Comparison of ENCODE assay signal across 18 cellular contexts in the genomic region with DNA sequence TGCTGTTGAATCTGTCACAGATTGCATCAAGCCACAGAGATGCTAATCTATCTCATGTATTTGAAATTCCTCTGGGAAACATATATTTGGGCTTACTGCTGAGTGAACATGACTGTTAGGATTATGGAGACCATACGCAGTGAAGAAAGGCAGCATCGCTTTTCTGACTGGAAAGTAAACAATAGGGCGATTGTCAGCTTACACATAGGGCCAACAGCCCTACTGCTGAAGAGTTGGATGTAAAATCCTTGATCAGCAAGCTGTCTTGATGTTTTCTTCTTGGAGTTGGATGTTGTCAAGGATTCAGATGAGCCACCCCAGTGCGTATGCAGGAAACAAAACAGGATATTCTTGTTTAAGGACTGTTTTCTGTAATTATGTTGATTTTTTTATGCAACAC.
DNase-seq lines count a peak whose midpoint lies in the region; ATAC-seq and TF ChIP-seq lines count a peak whose summit lies in the region.
"Had no signal": no experiment of that assay in that cellular context is flagged by ENCODE, and none has a peak within 500 bp of the region (broad histone marks: within the 10 kb centered on the region; RNA-seq: fewer than 3 reads in every experiment).

No MANE protein-coding gene starts in this region.

- H3K27me3 ChIP-seq in left ventricle myocardium inferior (ENCODE audit: low read depth) (no peaks in the 10 kb centered on the region), right atrium auricular region (no peaks in the 10 kb centered on the region), mesenchymal stem cell (ENCODE audit: control insufficient read depth in 1 of 2, insufficient read depth in 1 of 2, low read length in 2 of 2) (no peaks in the 10 kb centered on the region), upper lobe of left lung (no peaks in the 10 kb centered on the region), prostate gland (replicated peaks; ENCODE audit: insufficient read depth) (no peaks in the 10 kb centered on the region)
- H3K27me3 ChIP-seq: ascending aorta had no signal

- no peak overlapping the region for H3K9ac ChIP-seq in mesenchymal stem cell (ENCODE audit: low read length)

- WGBS in mesenchymal stem cell, result under 1% methylated on average over 4 of the region's 4 CpGs
- WGBS in upper lobe of left lung, 2 donors, result 60 to 71% methylated on average over 4 of the region's 4 CpGs
- WGBS in prostate gland, result 62% methylated on average over 4 of the region's 4 CpGs

- H3K36me3 ChIP-seq in left ventricle myocardium inferior, result no peaks in the 10 kb centered on the region
- H3K36me3 ChIP-seq in right atrium auricular region, result no peaks in the 10 kb centered on the region
- H3K36me3 ChIP-seq in mesenchymal stem cell (ENCODE audit: control insufficient read depth in 1 of 2, insufficient read depth in 2 of 2, low read depth in 1 of 2, low read length in 2 of 2), result no peaks in the 10 kb centered on the region
- H3K36me3 ChIP-seq in upper lobe of left lung, result no peaks in the 10 kb centered on the region
- no peaks in the 10 kb centered on the region for H3K36me3 ChIP-seq in prostate gland
- H3K36me3 ChIP-seq: ascending aorta, SJSA1 had no signal

- peak in 1 of 4 donors; percentile 12 for TF ChIP-seq EP300 in upper lobe of left lung (IDR thresholded peaks at IDR 0.05)

- no peak overlapping the region for H3K4me3 ChIP-seq in left ventricle myocardium inferior
- H3K4me3 ChIP-seq in right atrium auricular region, result no peak overlapping the region
- H3K4me3 ChIP-seq in epithelial cell of esophagus (ENCODE audit: low read length), result no peak overlapping the region
- H3K4me3 ChIP-seq in mesenchymal stem cell (ENCODE audit: insufficient read depth in 1 of 2, low read depth in 1 of 2, low read length in 2 of 2), result no peak overlapping the region
- no peak overlapping the region for H3K4me3 ChIP-seq in upper lobe of left lung
- H3K4me3 ChIP-seq in prostate gland, result no peak overlapping the region
- H3K4me3 ChIP-seq: ascending aorta, SJSA1 had no signal

- TF ChIP-seq CTCF in left ventricle myocardium inferior (IDR thresholded peaks at IDR 0.05; ENCODE audit: borderline replicate concordance), result no peak
- TF ChIP-seq CTCF in right atrium auricular region (IDR thresholded peaks at IDR 0.05), result no peak
- TF ChIP-seq CTCF in epithelial cell of esophagus (IDR thresholded peaks at IDR 0.05; ENCODE audit: insufficient read depth, low read depth, low read length, missing control alignments), result no peak
- no peak for TF ChIP-seq CTCF in upper lobe of left lung (IDR thresholded peaks at IDR 0.05)
- no peak for TF ChIP-seq CTCF in prostate gland (IDR thresholded peaks at IDR 0.05)

- peak overlapping the region; percentile 12 for H4K8ac ChIP-seq in mesenchymal stem cell (ENCODE audit: low read length)

- TF ChIP-seq POLR2A in upper lobe of left lung (IDR thresholded peaks at IDR 0.05), result no peak
- no peak for TF ChIP-seq POLR2A in prostate gland (IDR thresholded peaks at IDR 0.05)

- peak overlapping the region; percentile 75 for H3K27ac ChIP-seq in left ventricle myocardium inferior (replicated peaks)
- H3K27ac ChIP-seq in right atrium auricular region, result peak overlapping the region in 1 of 2 donors; percentile 8
- no peak overlapping the region for H3K27ac ChIP-seq in mesenchymal stem cell (ENCODE audit: low read length, poor library complexity, severe bottlenecking)
- H3K27ac ChIP-seq in upper lobe of left lung, result peak overlapping the region; percentile 50 to 84 (median 78)
- H3K27ac ChIP-seq in prostate gland, result no peak overlapping the region
- H3K27ac ChIP-seq: ascending aorta, SJSA1 had no signal

- H2BK120ac ChIP-seq in mesenchymal stem cell (ENCODE audit: low read depth, low read length), result no peak overlapping the region

- H2BK12ac ChIP-seq in mesenchymal stem cell (ENCODE audit: low read length in 2 of 2), result no peak overlapping the region

- H3K4me1 ChIP-seq in left ventricle myocardium inferior (peaks cover 53% of the 10 kb centered on the region), right atrium auricular region (peaks cover 0 to 20% of the 10 kb centered on the region in 2 donors), mesenchymal stem cell (ENCODE audit: control insufficient read depth, insufficient read depth, low read depth, low read length) (peaks cover 2% of the 10 kb centered on the region), upper lobe of left lung (peaks cover 0 to 25% (median 13%) of the 10 kb centered on the region in 4 donors), prostate gland (replicated peaks) (no peaks in the 10 kb centered on the region)
- H3K4me1 ChIP-seq: SJSA1 had no signal

- H3K4me2 ChIP-seq in mesenchymal stem cell (ENCODE audit: low read length, poor library complexity, severe bottlenecking), result no peak overlapping the region

- H2BK5ac ChIP-seq in mesenchymal stem cell (ENCODE audit: low read depth, low read length, poor library complexity, severe bottlenecking), result no peak overlapping the region

- H3K14ac ChIP-seq in mesenchymal stem cell (ENCODE audit: low read length in 2 of 2), result no peak overlapping the region

- H3K9me3 ChIP-seq in left ventricle myocardium inferior (replicated peaks) (no peaks in the 10 kb centered on the region), right atrium auricular region (no peaks in the 10 kb centered on the region), mesenchymal stem cell (ENCODE audit: control insufficient read depth, low read length) (no peaks in the 10 kb centered on the region), upper lobe of left lung (no peaks in the 10 kb centered on the region), prostate gland (no peaks in the 10 kb centered on the region)
- H3K9me3 ChIP-seq: ascending aorta, SJSA1 had no signal

- H3K4ac ChIP-seq in mesenchymal stem cell (ENCODE audit: low read depth in 1 of 2, low read length in 2 of 2), result no peak overlapping the region

- H2AFZ ChIP-seq in mesenchymal stem cell (ENCODE audit: low read depth, low read length), result no peak overlapping the region

- no peak overlapping the region for H2AK5ac ChIP-seq in mesenchymal stem cell (ENCODE audit: low read length, severe bottlenecking)

- no peak overlapping the region for H2BK15ac ChIP-seq in mesenchymal stem cell (ENCODE audit: low read depth, poor library complexity, severe bottlenecking)

- H3K23ac ChIP-seq in mesenchymal stem cell (ENCODE audit: low read length in 2 of 2), result no peak overlapping the region

- intact Hi-C loops in left ventricle myocardium inferior (cut with micrococcal nuclease), result no loop called here
- intact Hi-C loops in prostate gland (cut with DNase I), result no loop called here
- intact Hi-C loops in sciatic nerve (cut with DNase I), result no loop called here

- H3K18ac ChIP-seq in mesenchymal stem cell (ENCODE audit: low read depth in 1 of 2, low read length in 2 of 2), result peak overlapping the region; percentile 11 to 43

- ATAC-seq in upper lobe of left lung (ENCODE audit: low FRiP score in 2 of 2) (no peak), GM19455 (IDR thresholded peaks at IDR 0.05; ENCODE audit: unreplicated experiment) (no peak), sciatic nerve (no peak)

- H4K91ac ChIP-seq in mesenchymal stem cell (ENCODE audit: low read length), result no peak overlapping the region

- H3K79me1 ChIP-seq in mesenchymal stem cell (replicated peaks; ENCODE audit: low read length, poor library complexity, severe bottlenecking), result no peaks in the 10 kb centered on the region

- DNase-seq in left ventricle myocardium inferior (no peak), right atrium auricular region (ENCODE audit: low spot score) (no peak), epithelial cell of esophagus (ENCODE audit: low read depth) (peak; percentile 17), mesenchymal stem cell (peak; percentile 91), upper lobe of left lung (no peak), prostate gland (ENCODE audit: low spot score) (no peak), sciatic nerve (ENCODE audit: low spot score) (no peak)
- DNase-seq: ACHN; activated CD4-positive, alpha-beta memory T cell treated with anti-CD3 and anti-CD28 coated beads for 36 hours; activated naive CD4-positive, alpha-beta T cell; hypothalamus; NCI-H1417 treated with DMSO at 0.1 percent for 48 hours; NCI-H2171 treated with DMSO at 0.1 percent for 48 hours; NCI-H774; stimulated activated CD4-positive, alpha-beta T cell treated with anti-CD3 and anti-CD28 coated beads, Interleukin-2, amount 100 ng/mL, for 48 hours had no signal

Comparison
In these comparisons a context has a peak if more than half of its experiments do, and no peak if none do; other contexts are left out.
1. DNase-seq: peak in epithelial cell of esophagus (single experiment) and mesenchymal stem cell (single experiment); none in left ventricle myocardium inferior (single experiment), right atrium auricular region (single experiment), upper lobe of left lung (0 of 2), prostate gland (single experiment) and sciatic nerve (single experiment).
2. H3K27ac ChIP-seq: peak in left ventricle myocardium inferior (single experiment) and upper lobe of left lung (4 of 4); none in mesenchymal stem cell (single experiment) and prostate gland (0 of 2).